In genomic region chr11:111944139-111944538, GRCh38 we compare ENCODE assay signal across 9 cellular contexts. TPM values are rescaled to one million over a fixed set of nuclear protein-coding genes. Genes with fewer than 3 reads are reported as not detected.
DNase-seq lines count a peak whose midpoint lies in the region; ATAC-seq, FAIRE-seq and TF ChIP-seq lines count a peak whose summit lies in the region.
"Had no signal": no experiment of that assay in that cellular context is flagged by ENCODE, and none has a peak within 500 bp of the region (broad histone marks: within the 10 kb centered on the region; RNA-seq: fewer than 3 reads in every experiment).

No MANE protein-coding gene starts in this region.

- no peak overlapping the region for H2BK12ac ChIP-seq in mesenchymal stem cell (ENCODE audit: low read length in 2 of 2)

- H3K36me3 ChIP-seq in brain microvascular endothelial cell (replicated peaks) (no peaks in the 10 kb centered on the region), mesenchymal stem cell (ENCODE audit: control insufficient read depth in 1 of 2, insufficient read depth in 2 of 2, low read depth in 1 of 2, low read length in 2 of 2) (no peaks in the 10 kb centered on the region)

- no peak for TF ChIP-seq CTCF in brain microvascular endothelial cell (IDR thresholded peaks at IDR 0.05; ENCODE audit: low read depth, low read length, missing control alignments)
- TF ChIP-seq CTCF in GM13976 (IDR thresholded peaks at IDR 0.05; ENCODE audit: borderline replicate concordance, control extremely low read depth, extremely low read depth, insufficient read depth, missing control alignments): no peak
- no peak for TF ChIP-seq CTCF in D721Med (IDR thresholded peaks at IDR 0.05; ENCODE audit: insufficient read depth, missing control alignments)

- WGBS in mesenchymal stem cell: 73% methylated on average over 3 of the region's 3 CpGs

- H2AK5ac ChIP-seq in mesenchymal stem cell (ENCODE audit: low read length, severe bottlenecking): peak overlapping the region; percentile 77

- H3K4me1 Mint-ChIP-seq in stimulated activated naive CD8-positive, alpha-beta T cell treated with anti-CD3 and anti-CD28 coated beads, Interleukin-15, Interleukin-2, amounts not matched to agents 100 ng/mL and 50 ng/mL, for 24 hours (ENCODE audit: low read depth): peaks cover 75% of the 10 kb centered on the region

- H3K27ac Mint-ChIP-seq in stimulated activated naive CD8-positive, alpha-beta T cell treated with anti-CD3 and anti-CD28 coated beads, Interleukin-15, Interleukin-2, amounts not matched to agents 100 ng/mL and 50 ng/mL, for 24 hours: peak overlapping the region; percentile 99

- no peaks in the 10 kb centered on the region for H3K9me3 ChIP-seq in mesenchymal stem cell (ENCODE audit: control insufficient read depth, low read length)

- H3K27me3 ChIP-seq in brain microvascular endothelial cell (replicated peaks) (no peaks in the 10 kb centered on the region), mesenchymal stem cell (ENCODE audit: control insufficient read depth in 1 of 2, insufficient read depth in 1 of 2, low read length in 2 of 2) (no peaks in the 10 kb centered on the region)

- no peak overlapping the region for H3K4me2 ChIP-seq in mesenchymal stem cell (ENCODE audit: low read length, poor library complexity, severe bottlenecking)

- no peak overlapping the region for H3K23ac ChIP-seq in mesenchymal stem cell (ENCODE audit: low read length in 2 of 2)

- H3K4me1 ChIP-seq in mesenchymal stem cell (ENCODE audit: control insufficient read depth, insufficient read depth, low read depth, low read length): peaks cover 5% of the 10 kb centered on the region

- H2BK15ac ChIP-seq in mesenchymal stem cell (ENCODE audit: low read depth, poor library complexity, severe bottlenecking): no peak overlapping the region

- no peak for FAIRE-seq in D721Med (lab: Jason Lieb, UNC)

- H3K27me3 Mint-ChIP-seq in stimulated activated naive CD8-positive, alpha-beta T cell treated with anti-CD3 and anti-CD28 coated beads, Interleukin-15, Interleukin-2, amounts not matched to agents 100 ng/mL and 50 ng/mL, for 24 hours: no peaks in the 10 kb centered on the region

- ATAC-seq in stimulated activated naive CD8-positive, alpha-beta T cell treated with anti-CD3 and anti-CD28 coated beads, Interleukin-15, Interleukin-2, amounts not matched to agents 100 U/mL and 50 U/mL, for 24 hours: no peak
- no peak for ATAC-seq in GM21447 (IDR thresholded peaks at IDR 0.05; ENCODE audit: unreplicated experiment)

- H2AFZ ChIP-seq in mesenchymal stem cell (ENCODE audit: low read depth, low read length): no peak overlapping the region

- peak overlapping the region; percentile 73 for H3K4me3 Mint-ChIP-seq in stimulated activated naive CD8-positive, alpha-beta T cell treated with anti-CD3 and anti-CD28 coated beads, Interleukin-15, Interleukin-2, amounts not matched to agents 100 ng/mL and 50 ng/mL, for 24 hours

- no peak overlapping the region for H3K14ac ChIP-seq in mesenchymal stem cell (ENCODE audit: low read length in 2 of 2)

- no peak overlapping the region for H3K4ac ChIP-seq in mesenchymal stem cell (ENCODE audit: low read depth in 1 of 2, low read length in 2 of 2)

- no peak overlapping the region for H4K8ac ChIP-seq in mesenchymal stem cell (ENCODE audit: low read length)

- H3K18ac ChIP-seq in mesenchymal stem cell (ENCODE audit: low read depth in 1 of 2, low read length in 2 of 2): no peak overlapping the region

- H2BK5ac ChIP-seq in mesenchymal stem cell (ENCODE audit: low read depth, low read length, poor library complexity, severe bottlenecking): no peak overlapping the region

- no peak overlapping the region for H2BK120ac ChIP-seq in mesenchymal stem cell (ENCODE audit: low read depth, low read length)

- H3K9me3 Mint-ChIP-seq in stimulated activated naive CD8-positive, alpha-beta T cell treated with anti-CD3 and anti-CD28 coated beads, Interleukin-15, Interleukin-2, amounts not matched to agents 100 ng/mL and 50 ng/mL, for 24 hours: no peaks in the 10 kb centered on the region

- DNase-seq in stimulated activated naive CD8-positive, alpha-beta T cell treated with anti-CD3 and anti-CD28 coated beads, Interleukin-15, Interleukin-2, amounts not matched to agents 100 U/mL and 50 U/mL, for 24 hours: no peak
- peak; percentile 83 for DNase-seq in brain microvascular endothelial cell
- peak; percentile 91 for DNase-seq in mesenchymal stem cell
- DNase-seq in caudate nucleus (lab: John Stamatoyannopoulos, UW): no peak
- DNase-seq in GM13976 (ENCODE audit: low spot score): no peak
- no peak for DNase-seq in D721Med (ENCODE audit: insufficient read length, low spot score)
- DNase-seq: DMS79 had no signal

- no peak overlapping the region for H4K91ac ChIP-seq in mesenchymal stem cell (ENCODE audit: low read length)

- peaks cover 24% of the 10 kb centered on the region for H3K36me3 Mint-ChIP-seq in stimulated activated naive CD8-positive, alpha-beta T cell treated with anti-CD3 and anti-CD28 coated beads, Interleukin-15, Interleukin-2, amounts not matched to agents 100 ng/mL and 50 ng/mL, for 24 hours (ENCODE audit: low read depth)

- no peak overlapping the region for H3K4me3 ChIP-seq in brain microvascular endothelial cell (ENCODE audit: low read depth, low read length)
- peak overlapping the region in 1 of 2 experiments; percentile 41 for H3K4me3 ChIP-seq in mesenchymal stem cell (ENCODE audit: insufficient read depth in 1 of 2, low read depth in 1 of 2, low read length in 2 of 2)

- peak overlapping the region; percentile 86 for H3K9ac ChIP-seq in mesenchymal stem cell (ENCODE audit: low read length)

- H3K79me1 ChIP-seq in mesenchymal stem cell (replicated peaks; ENCODE audit: low read length, poor library complexity, severe bottlenecking): peaks cover 22% of the 10 kb centered on the region

- in situ Hi-C loops in brain microvascular endothelial cell (cut with HindIII; ENCODE audit: low pct_ligation_motif_present, low sequenced_read_pairs): no loop called here
- in situ Hi-C loops in GM13976 (cut with MboI; ENCODE audit: low sequenced_read_pairs, unreplicated experiment): no loop called here

- peak overlapping the region; percentile 99 for H3K27ac ChIP-seq in brain microvascular endothelial cell
- H3K27ac ChIP-seq in mesenchymal stem cell (ENCODE audit: low read length, poor library complexity, severe bottlenecking): peak overlapping the region; percentile 32
- no peak overlapping the region for H3K27ac ChIP-seq in caudate nucleus (ENCODE audit: low read depth, low read length)

RNA-seq across cellular contexts. Expression of gene DIXDC1, which starts 7.0 kb away (rescaled TPM):
- polyA plus RNA-seq in mesenchymal stem cell (2013, experiment 1 of 2): 8.6 TPM
- 8.7 TPM for polyA plus RNA-seq in mesenchymal stem cell (2013, experiment 2 of 2)

RNA-seq across cellular contexts. Expression of gene C11orf52, which starts 25.4 kb away (rescaled TPM):
- 0.41 TPM for polyA plus RNA-seq in mesenchymal stem cell (2013, experiment 1 of 2)
- polyA plus RNA-seq in mesenchymal stem cell (2013, experiment 2 of 2): 0.30 TPM

RNA-seq across cellular contexts. Expression of gene HSPB2, which starts 31.6 kb away (rescaled TPM):
- 0.10 TPM for polyA plus RNA-seq in mesenchymal stem cell (2013, experiment 1 of 2)
- polyA plus RNA-seq in mesenchymal stem cell (2013, experiment 2 of 2): not detected

RNA-seq across cellular contexts. Expression of gene CRYAB, which starts 32.6 kb away (rescaled TPM):
- 9.0 TPM for polyA plus RNA-seq in mesenchymal stem cell (2013, experiment 1 of 2)
- polyA plus RNA-seq in mesenchymal stem cell (2013, experiment 2 of 2): 9.8 TPM

Comparison
In these comparisons a context has a peak if more than half of its experiments do, and no peak if none do; other contexts are left out.
1. DNase-seq: peak in brain microvascular endothelial cell (single experiment) and mesenchymal stem cell (single experiment); none in stimulated activated naive CD8-positive, alpha-beta T cell treated with anti-CD3 and anti-CD28 coated beads, Interleukin-15, Interleukin-2, amounts not matched to agents 100 U/mL and 50 U/mL, for 24 hours (single experiment), caudate nucleus (0 of 61), GM13976 (single experiment) and D721Med (single experiment).